Comparison of ENCODE assay signal across 23 cellular contexts in genomic region chr1:5926686-5927435, GRCh38.
"Had no signal": no experiment of that assay in that cellular context is flagged by ENCODE, and none has a peak within 500 bp of the region (broad histone marks: within the 10 kb centered on the region; RNA-seq: fewer than 3 reads in every experiment).

No MANE protein-coding gene starts in this region.

- DNase-seq: activated CD4-positive, alpha-beta T cell treated with anti-CD3 and anti-CD28 coated beads, Interleukin-2, amount 10 ng/mL, durations not matched to agents 7 days and 5 days; activated naive CD4-positive, alpha-beta T cell; activated naive CD8-positive, alpha-beta T cell treated with anti-CD3 and anti-CD28 coated beads for 36 hours; activated T-cell treated with anti-CD3 and anti-CD28 coated beads for 4 hours; amniotic stem cell; erythroblast; foreskin melanocyte; glutamatergic neuron; hippocampal formation; nephron progenitor cell; nucleus accumbens; stimulated activated CD4-positive, alpha-beta T cell treated with anti-CD3 and anti-CD28 coated beads, Interleukin-12 subunit alpha, Interleukin-12 subunit beta, amount 100 ng/mL, for 4 hours; stimulated activated CD4-positive, alpha-beta T cell treated with anti-CD3 and anti-CD28 coated beads, Interleukin-1b, Interleukin-23, amount 100 ng/mL, for 48 hours; stimulated activated CD8-positive, alpha-beta memory T cell treated with anti-CD3 and anti-CD28 coated beads, Interleukin-4, amount 100 ng/mL, for 48 hours; stimulated activated naive CD4-positive, alpha-beta T cell treated with Interleukin-2 at 50 U/mL for 16 hours; T-cell; uterus had no signal

- H3K9me3 ChIP-seq: tibial artery, uterus had no signal

- H3K4me1 Mint-ChIP-seq: activated naive CD8-positive, alpha-beta T cell treated with anti-CD3 and anti-CD28 coated beads for 36 hours; nephron progenitor cell had no signal

- H3K36me3 ChIP-seq: uterus had no signal

- H3K27me3 Mint-ChIP-seq: activated CD4-positive, alpha-beta T cell treated with anti-CD3 and anti-CD28 coated beads, Interleukin-2, amount 10 ng/mL, durations not matched to agents 7 days and 5 days; activated naive CD8-positive, alpha-beta T cell treated with anti-CD3 and anti-CD28 coated beads for 36 hours; activated T-helper 17 cell treated with anti-CD3 and anti-CD28 coated beads, Interleukin-2, amount 50 U/mL, for 72 hours; progenitor cell of endocrine pancreas; T-cell had no signal

- H3K4me3 Mint-ChIP-seq: activated CD4-positive, alpha-beta T cell treated with anti-CD3 and anti-CD28 coated beads, Interleukin-2, amount 10 ng/mL, durations not matched to agents 7 days and 5 days; activated naive CD8-positive, alpha-beta T cell treated with anti-CD3 and anti-CD28 coated beads for 36 hours; activated T-helper 17 cell treated with anti-CD3 and anti-CD28 coated beads, Interleukin-2, amount 50 U/mL, for 72 hours; nephron progenitor cell; T-cell had no signal

- H3K27me3 ChIP-seq: cardiac muscle cell, tibial artery, uterus had no signal

- H3K27ac Mint-ChIP-seq: activated CD4-positive, alpha-beta T cell treated with anti-CD3 and anti-CD28 coated beads, Interleukin-2, amount 10 ng/mL, durations not matched to agents 7 days and 5 days; activated naive CD8-positive, alpha-beta T cell treated with anti-CD3 and anti-CD28 coated beads for 36 hours; activated T-helper 17 cell treated with anti-CD3 and anti-CD28 coated beads, Interleukin-2, amount 50 U/mL, for 72 hours; nephron progenitor cell; progenitor cell of endocrine pancreas; T-cell had no signal

- ATAC-seq: activated CD4-positive, CD25-positive, alpha-beta regulatory T cell treated with anti-CD3 and anti-CD28 coated beads, Interleukin-2, amount 50 U/mL, for 24 hours; activated T-helper 17 cell treated with anti-CD3 and anti-CD28 coated beads, Interleukin-2, amount 50 U/mL, for 72 hours; T-cell had no signal

- H3K4me3 ChIP-seq: cardiac muscle cell, lung, tibial artery, uterus had no signal
